Comparison of ENCODE assay signal across 16 cellular contexts in genomic region chr22:45499746-45500145, GRCh38. TPM values are rescaled to one million over a fixed set of nuclear protein-coding genes. Genes with fewer than 3 reads are reported as not detected.
A peak's percentile ranks its signal among the peaks of the same experiment; 100 is the strongest.
DNase-seq lines count a peak whose midpoint lies in the region; ATAC-seq and TF ChIP-seq lines count a peak whose summit lies in the region.
"Had no signal": no experiment of that assay in that cellular context is flagged by ENCODE, and none has a peak within 500 bp of the region (broad histone marks: within the 10 kb centered on the region; RNA-seq: fewer than 3 reads in every experiment).

No MANE protein-coding gene starts in this region.

- CTCF ChIA-PET in activated CD8-positive, alpha-beta memory T cell treated with anti-CD3 and anti-CD28 coated beads, Interleukin-2, amount 10 ng/mL, durations not matched to agents 7 days and 5 days (lab: Charles Lee), result interaction anchor here (0.7 kb wide), 1 partner anchor 106 kb away, joined by 4 read pairs; no protein-coding TSS in a partner anchor

- no peaks in the 10 kb centered on the region for H3K36me3 Mint-ChIP-seq in natural killer cell treated with Interleukin-12 subunit alpha and Interleukin-12 subunit beta and Interleukin-15 and Interleukin-18, amount 100 ng/mL, for 72 hours
- H3K36me3 Mint-ChIP-seq in natural killer cell, result no peaks in the 10 kb centered on the region
- no peaks in the 10 kb centered on the region for H3K36me3 Mint-ChIP-seq in neural crest cell (ENCODE audit: low read depth)
- H3K36me3 Mint-ChIP-seq in activated CD4-positive, alpha-beta T cell treated with anti-CD3 and anti-CD28 coated beads, Interleukin-2, amount 10 ng/mL, durations not matched to agents 24 days and 14 days (ENCODE audit: low read depth), result no peaks in the 10 kb centered on the region
- H3K36me3 Mint-ChIP-seq in activated CD8-positive, alpha-beta memory T cell treated with anti-CD3 and anti-CD28 coated beads, Interleukin-2, amount 10 ng/mL, durations not matched to agents 7 days and 5 days, result no peaks in the 10 kb centered on the region
- H3K36me3 Mint-ChIP-seq: activated naive CD4-positive, alpha-beta T cell treated with anti-CD3 and anti-CD28 coated beads, Interleukin-2, amount 10 ng/mL, durations not matched to agents 7 days and 5 days; brain; IgD-negative memory B cell had no signal

- H3K4me3 Mint-ChIP-seq in natural killer cell treated with Interleukin-12 subunit alpha and Interleukin-12 subunit beta and Interleukin-15 and Interleukin-18, amount 100 ng/mL, for 72 hours, result no peak overlapping the region
- H3K4me3 Mint-ChIP-seq in natural killer cell, result no peak overlapping the region
- peak overlapping the region; percentile 81 for H3K4me3 Mint-ChIP-seq in neural crest cell
- H3K4me3 Mint-ChIP-seq in activated CD4-positive, alpha-beta T cell treated with anti-CD3 and anti-CD28 coated beads, Interleukin-2, amount 10 ng/mL, durations not matched to agents 24 days and 14 days, result no peak overlapping the region
- no peak overlapping the region for H3K4me3 Mint-ChIP-seq in activated CD8-positive, alpha-beta memory T cell treated with anti-CD3 and anti-CD28 coated beads, Interleukin-2, amount 10 ng/mL, durations not matched to agents 7 days and 5 days
- H3K4me3 Mint-ChIP-seq: activated naive CD4-positive, alpha-beta T cell treated with anti-CD3 and anti-CD28 coated beads, Interleukin-2, amount 10 ng/mL, durations not matched to agents 7 days and 5 days; IgD-negative memory B cell had no signal

- no peaks in the 10 kb centered on the region for H3K36me3 ChIP-seq in heart left ventricle
- H3K36me3 ChIP-seq: prostate gland, tibial nerve had no signal

- no peaks in the 10 kb centered on the region for H3K9me3 Mint-ChIP-seq in natural killer cell treated with Interleukin-12 subunit alpha and Interleukin-12 subunit beta and Interleukin-15 and Interleukin-18, amount 100 ng/mL, for 72 hours
- H3K9me3 Mint-ChIP-seq in natural killer cell (no peaks in the 10 kb centered on the region), neural crest cell (no peaks in the 10 kb centered on the region)
- no peaks in the 10 kb centered on the region for H3K9me3 Mint-ChIP-seq in activated CD4-positive, alpha-beta T cell treated with anti-CD3 and anti-CD28 coated beads, Interleukin-2, amount 10 ng/mL, durations not matched to agents 24 days and 14 days
- H3K9me3 Mint-ChIP-seq in activated CD8-positive, alpha-beta memory T cell treated with anti-CD3 and anti-CD28 coated beads, Interleukin-2, amount 10 ng/mL, durations not matched to agents 7 days and 5 days (ENCODE audit: low read depth), result no peaks in the 10 kb centered on the region
- H3K9me3 Mint-ChIP-seq: activated naive CD4-positive, alpha-beta T cell treated with anti-CD3 and anti-CD28 coated beads, Interleukin-2, amount 10 ng/mL, durations not matched to agents 7 days and 5 days; IgD-negative memory B cell had no signal

- no peak overlapping the region for H3K4me3 ChIP-seq in heart left ventricle
- H3K4me3 ChIP-seq: prostate gland, tibial nerve had no signal

- intact Hi-C loops in natural killer cell (cut with micrococcal nuclease), result no loop called here
- intact Hi-C loops in heart left ventricle (cut with DNase I), result loop anchor here in 2 of 10 donors (5.0 kb wide), 3 partner anchors 42 to 53 kb away; no protein-coding TSS in a partner anchor
- intact Hi-C loops in activated CD4-positive, alpha-beta T cell treated with anti-CD3 and anti-CD28 coated beads, Interleukin-2, amount 10 ng/mL, durations not matched to agents 24 days and 14 days (cut with micrococcal nuclease), result no loop called here

- TF ChIP-seq CTCF in natural killer cell (IDR thresholded peaks at IDR 0.05) (no peak), heart left ventricle (IDR thresholded peaks at IDR 0.05) (no peak), neural crest cell (conservative IDR thresholded peaks at IDR 0.05) (no peak)

- H3K27ac ChIP-seq in heart left ventricle, result peak overlapping the region in 6 of 12 donors; percentile 17 to 57 (median 26)
- H3K27ac ChIP-seq: prostate gland, tibial nerve had no signal

- 84 to 90% (median 85%) methylated on average over 3 of the region's 3 CpGs for WGBS in heart left ventricle, 4 donors

- peaks cover 0 to 39% (median 11%) of the 10 kb centered on the region in 9 donors for H3K27me3 ChIP-seq in heart left ventricle

- DNase-seq in natural killer cell treated with Interleukin-12 subunit alpha and Interleukin-12 subunit beta and Interleukin-15 and Interleukin-18, amount 100 ng/mL, for 72 hours (ENCODE audit: low spot score), result peak; percentile 55
- DNase-seq in natural killer cell, result no peak
- peak; percentile 25 to 82 (median 80) for DNase-seq in heart left ventricle
- DNase-seq in neural crest cell (ENCODE audit: low read depth, low spot score), result no peak
- DNase-seq in activated CD4-positive, alpha-beta T cell treated with anti-CD3 and anti-CD28 coated beads, Interleukin-2, amount 10 ng/mL, durations not matched to agents 24 days and 14 days, result no peak
- no peak for DNase-seq in activated CD8-positive, alpha-beta memory T cell treated with anti-CD3 and anti-CD28 coated beads, Interleukin-2, amount 10 ng/mL, durations not matched to agents 7 days and 5 days
- DNase-seq in activated CD4-positive, alpha-beta T cell treated with anti-CD3 and anti-CD28 coated beads for 4 hours, result no peak
- DNase-seq: ACHN; activated naive CD4-positive, alpha-beta T cell treated with anti-CD3 and anti-CD28 coated beads, Interleukin-2, amount 10 ng/mL, durations not matched to agents 7 days and 5 days; effector CD4-positive, alpha-beta T cell; NCI-H1092 had no signal

- H3K27ac Mint-ChIP-seq in natural killer cell treated with Interleukin-12 subunit alpha and Interleukin-12 subunit beta and Interleukin-15 and Interleukin-18, amount 100 ng/mL, for 72 hours, result no peak overlapping the region
- H3K27ac Mint-ChIP-seq in natural killer cell (no peak overlapping the region), neural crest cell (ENCODE audit: unreplicated experiment) (no peak overlapping the region)
- no peak overlapping the region for H3K27ac Mint-ChIP-seq in activated CD4-positive, alpha-beta T cell treated with anti-CD3 and anti-CD28 coated beads, Interleukin-2, amount 10 ng/mL, durations not matched to agents 24 days and 14 days
- no peak overlapping the region for H3K27ac Mint-ChIP-seq in activated CD8-positive, alpha-beta memory T cell treated with anti-CD3 and anti-CD28 coated beads, Interleukin-2, amount 10 ng/mL, durations not matched to agents 7 days and 5 days
- H3K27ac Mint-ChIP-seq: activated naive CD4-positive, alpha-beta T cell treated with anti-CD3 and anti-CD28 coated beads, Interleukin-2, amount 10 ng/mL, durations not matched to agents 7 days and 5 days had no signal

- TF ChIP-seq POLR2A in heart left ventricle (IDR thresholded peaks at IDR 0.05), result no peak

- no peaks in the 10 kb centered on the region for H3K4me1 Mint-ChIP-seq in natural killer cell treated with Interleukin-12 subunit alpha and Interleukin-12 subunit beta and Interleukin-15 and Interleukin-18, amount 100 ng/mL, for 72 hours (ENCODE audit: low read depth in 2 of 2)
- H3K4me1 Mint-ChIP-seq in natural killer cell, result no peaks in the 10 kb centered on the region
- peaks cover 63% of the 10 kb centered on the region for H3K4me1 Mint-ChIP-seq in neural crest cell
- no peaks in the 10 kb centered on the region for H3K4me1 Mint-ChIP-seq in activated CD4-positive, alpha-beta T cell treated with anti-CD3 and anti-CD28 coated beads, Interleukin-2, amount 10 ng/mL, durations not matched to agents 24 days and 14 days
- H3K4me1 Mint-ChIP-seq in activated CD8-positive, alpha-beta memory T cell treated with anti-CD3 and anti-CD28 coated beads, Interleukin-2, amount 10 ng/mL, durations not matched to agents 7 days and 5 days, result peaks cover 6% of the 10 kb centered on the region

- no peaks in the 10 kb centered on the region for H3K9me3 ChIP-seq in heart left ventricle
- H3K9me3 ChIP-seq: prostate gland, tibial nerve had no signal

- H3K27me3 Mint-ChIP-seq in natural killer cell treated with Interleukin-12 subunit alpha and Interleukin-12 subunit beta and Interleukin-15 and Interleukin-18, amount 100 ng/mL, for 72 hours, result peaks cover 23 to 24% of the 10 kb centered on the region in 2 donors
- H3K27me3 Mint-ChIP-seq in natural killer cell (ENCODE audit: low read depth in 2 of 2) (peaks cover 25 to 36% of the 10 kb centered on the region in 2 donors), neural crest cell (ENCODE audit: low read depth) (peaks cover 43% of the 10 kb centered on the region)
- H3K27me3 Mint-ChIP-seq in activated CD4-positive, alpha-beta T cell treated with anti-CD3 and anti-CD28 coated beads, Interleukin-2, amount 10 ng/mL, durations not matched to agents 24 days and 14 days, result peaks cover 24% of the 10 kb centered on the region
- peaks cover 33% of the 10 kb centered on the region for H3K27me3 Mint-ChIP-seq in activated CD8-positive, alpha-beta memory T cell treated with anti-CD3 and anti-CD28 coated beads, Interleukin-2, amount 10 ng/mL, durations not matched to agents 7 days and 5 days

- no peak for ATAC-seq in natural killer cell treated with Interleukin-12 subunit alpha and Interleukin-12 subunit beta and Interleukin-15 and Interleukin-18, amount 100 ng/mL, for 72 hours
- no peak for ATAC-seq in natural killer cell
- peak; percentile 30 to 83 (median 74) for ATAC-seq in heart left ventricle
- no peak for ATAC-seq in HG02885 (IDR thresholded peaks at IDR 0.05; ENCODE audit: poor library complexity, unreplicated experiment)
- ATAC-seq in activated CD8-positive, alpha-beta memory T cell treated with anti-CD3 and anti-CD28 coated beads, Interleukin-2, amount 10 ng/mL, durations not matched to agents 7 days and 5 days, result no peak

- peaks cover 0 to 38% (median 6%) of the 10 kb centered on the region in 12 donors for H3K4me1 ChIP-seq in heart left ventricle
- H3K4me1 ChIP-seq: prostate gland had no signal

RNA-seq across cellular contexts. Expression of gene FBLN1, which starts 2.9 kb away (rescaled TPM):
- not detected for total RNA-seq in natural killer cell treated with Interleukin-12 subunit alpha and Interleukin-12 subunit beta and Interleukin-15 and Interleukin-18, amount 100 ng/mL, for 72 hours
- total RNA-seq in natural killer cell (under 1 TPM in 1 of 3 donors, not detected in 2; 0.58 TPM), heart left ventricle (100 to 1,000 TPM in 1 of 9 donors, 10 to 100 TPM in 8; 30.0 to 239 (median 50.3) TPM), neural crest cell (152 and 163 TPM in 2 replicates)
- 10 to 100 TPM; 22.4 to 36.8 TPM for polyA plus RNA-seq in heart left ventricle
- total RNA-seq in activated CD4-positive, alpha-beta T cell treated with anti-CD3 and anti-CD28 coated beads, Interleukin-2, amount 10 ng/mL, durations not matched to agents 24 days and 14 days, result not detected in 2 replicates
- total RNA-seq in activated CD8-positive, alpha-beta memory T cell treated with anti-CD3 and anti-CD28 coated beads, Interleukin-2, amount 10 ng/mL, durations not matched to agents 7 days and 5 days, result under 1 TPM in 1 of 2 experiments, not detected in 1; 0.42 TPM
- polyA plus RNA-seq: IgD-negative memory B cell had no signal

Comparison
In these comparisons a context has a peak if more than half of its experiments do, and no peak if none do; other contexts are left out.
1. DNase-seq: peak in natural killer cell treated with Interleukin-12 subunit alpha and Interleukin-12 subunit beta and Interleukin-15 and Interleukin-18, amount 100 ng/mL, for 72 hours (single experiment) and heart left ventricle (5 of 5); none in natural killer cell (single experiment), neural crest cell (single experiment), activated CD4-positive, alpha-beta T cell treated with anti-CD3 and anti-CD28 coated beads, Interleukin-2, amount 10 ng/mL, durations not matched to agents 24 days and 14 days (single experiment), activated CD8-positive, alpha-beta memory T cell treated with anti-CD3 and anti-CD28 coated beads, Interleukin-2, amount 10 ng/mL, durations not matched to agents 7 days and 5 days (single experiment) and activated CD4-positive, alpha-beta T cell treated with anti-CD3 and anti-CD28 coated beads for 4 hours (0 of 2).
2. ATAC-seq: peak in heart left ventricle (4 of 4); none in natural killer cell treated with Interleukin-12 subunit alpha and Interleukin-12 subunit beta and Interleukin-15 and Interleukin-18, amount 100 ng/mL, for 72 hours (0 of 2), natural killer cell (0 of 3), HG02885 (single experiment) and activated CD8-positive, alpha-beta memory T cell treated with anti-CD3 and anti-CD28 coated beads, Interleukin-2, amount 10 ng/mL, durations not matched to agents 7 days and 5 days (single experiment).
3. RNA of gene FBLN1, which starts 2.9 kb away (total RNA-seq): 152 to 163 TPM in neural crest cell and 30.0 to 239 TPM in heart left ventricle; 0.42 TPM in activated CD8-positive, alpha-beta memory T cell treated with anti-CD3 and anti-CD28 coated beads, Interleukin-2, amount 10 ng/mL, durations not matched to agents 7 days and 5 days, 0.58 TPM in natural killer cell, not detected in natural killer cell treated with Interleukin-12 subunit alpha and Interleukin-12 subunit beta and Interleukin-15 and Interleukin-18, amount 100 ng/mL, for 72 hours and not detected in activated CD4-positive, alpha-beta T cell treated with anti-CD3 and anti-CD28 coated beads, Interleukin-2, amount 10 ng/mL, durations not matched to agents 24 days and 14 days; every median in the first group is over 10 times any median in the second.